ENCODE assay signal across 15 cellular contexts in genomic region chr6:142235247-142235646, GRCh38.
DNase-seq lines count a peak whose midpoint lies in the region; ATAC-seq, FAIRE-seq and TF ChIP-seq lines count a peak whose summit lies in the region.
"Had no signal": no experiment of that assay in that cellular context is flagged by ENCODE, and none has a peak within 500 bp of the region (broad histone marks: within the 10 kb centered on the region; RNA-seq: fewer than 3 reads in every experiment).

No MANE protein-coding gene starts in this region.

- POLR2A ChIA-PET in HepG2 (lab: Yijun Ruan, JAX) (no interaction called here), Panc1 (lab: Charles Lee) (no interaction called here)

- H3K4me1 ChIP-seq in HepG2 (ENCODE audit: insufficient read depth, low read length), result peaks cover 26% of the 10 kb centered on the region
- H3K4me1 ChIP-seq in right lobe of liver, result no peaks in the 10 kb centered on the region
- peaks cover 19% of the 10 kb centered on the region for H3K4me1 ChIP-seq in Panc1 (ENCODE audit: control insufficient read depth, insufficient read depth, low read length)
- no peaks in the 10 kb centered on the region for H3K4me1 ChIP-seq in iPS DF 6.9 (ENCODE audit: control insufficient read depth, insufficient read depth, low read length)
- no peaks in the 10 kb centered on the region for H3K4me1 ChIP-seq in psoas muscle
- no peaks in the 10 kb centered on the region for H3K4me1 ChIP-seq in osteoblast (ENCODE audit: insufficient read depth, low read length)
- H3K4me1 ChIP-seq: BLaER1 treated with 17β-estradiol and CSF1 and Interleukin-3, amounts not matched to agents 10 nM and 100 nM; HAP-1 had no signal

- BruUV-seq in HepG2 (replicated peaks; lab: Mats Ljungman, UMichigan) (no TSS peak), Panc1 (replicated peaks; lab: Mats Ljungman, UMichigan) (no TSS peak)

- CTCF ChIA-PET in HepG2 (lab: Yijun Ruan, JAX; ENCODE audit: low intra/inter-chr PET ratio, low total read pairs), result no interaction called here
- CTCF ChIA-PET in Panc1 (lab: Charles Lee), result no interaction called here

- H3K4me2 ChIP-seq in HepG2 (ENCODE audit: low read depth, low read length) (no peak overlapping the region), osteoblast (ENCODE audit: insufficient read depth, low read length) (no peak overlapping the region)
- H3K4me2 ChIP-seq: BLaER1 treated with 17β-estradiol and CSF1 and Interleukin-3, amounts not matched to agents 10 nM and 100 nM had no signal

- H3K36me3 ChIP-seq in HepG2 (replicated peaks in 1 of 2; ENCODE audit: control insufficient read depth in 1 of 2, insufficient read depth in 2 of 2, low read length in 2 of 2) (no peaks in the 10 kb centered on the region), right lobe of liver (no peaks in the 10 kb centered on the region), Panc1 (ENCODE audit: control insufficient read depth, insufficient read depth, low read length) (no peaks in the 10 kb centered on the region), iPS DF 6.9 (ENCODE audit: control insufficient read depth, insufficient read depth, low read length) (no peaks in the 10 kb centered on the region), psoas muscle (ENCODE audit: insufficient read depth in 1 of 2, low read depth in 1 of 2) (no peaks in the 10 kb centered on the region), osteoblast (ENCODE audit: insufficient read depth, low read length) (no peaks in the 10 kb centered on the region)
- H3K36me3 ChIP-seq: BLaER1 treated with 17β-estradiol and CSF1 and Interleukin-3, amounts not matched to agents 10 nM and 100 nM; HAP-1 had no signal

- peak in 1 of 2 experiments; percentile 13; a peak in 1 of 4 replicates for TF ChIP-seq EP300 in HepG2 (IDR thresholded peaks at IDR 0.05; ENCODE audit: low read depth in 2 of 2, low read length in 2 of 2)
- TF ChIP-seq EP300 in HepG2 (CRISPR knock-in tag; IDR thresholded peaks at IDR 0.05; ENCODE audit: borderline replicate concordance), result no peak

- no peak for TF ChIP-seq CTCF in HepG2 (CRISPR knock-in tag; IDR thresholded peaks at IDR 0.05)
- TF ChIP-seq CTCF in right lobe of liver (IDR thresholded peaks at IDR 0.05), result no peak
- no peak for TF ChIP-seq CTCF in Panc1 (IDR thresholded peaks at IDR 0.05)
- TF ChIP-seq CTCF in psoas muscle (IDR thresholded peaks at IDR 0.05), result no peak
- no peak for TF ChIP-seq CTCF in osteoblast (IDR thresholded peaks at IDR 0.05; ENCODE audit: extremely low read depth, low read depth, low read length)

- H4K20me1 ChIP-seq in HepG2 (ENCODE audit: insufficient read depth, low read length), result no peaks in the 10 kb centered on the region
- no peaks in the 10 kb centered on the region for H4K20me1 ChIP-seq in osteoblast (ENCODE audit: insufficient read depth, low read length)
- H4K20me1 ChIP-seq: BLaER1 treated with 17β-estradiol and CSF1 and Interleukin-3, amounts not matched to agents 10 nM and 100 nM had no signal

- no peak for TF ChIP-seq RAD21 in HepG2 (CRISPR knock-in tag; IDR thresholded peaks at IDR 0.05)

- intact Hi-C loops in HepG2 (cut with micrococcal nuclease; ENCODE audit: unreplicated experiment), result no loop called here
- intact Hi-C loops in right lobe of liver (cut with DNase I), result no loop called here
- intact Hi-C loops in Panc1 (cut with micrococcal nuclease; ENCODE audit: unreplicated experiment), result no loop called here
- intact Hi-C loops in psoas muscle (cut with DNase I), result no loop called here

- H3K9me3 ChIP-seq in HepG2 (ENCODE audit: low read length) (no peaks in the 10 kb centered on the region), right lobe of liver (no peaks in the 10 kb centered on the region), Panc1 (ENCODE audit: control insufficient read depth, insufficient read depth, low read depth, low read length) (no peaks in the 10 kb centered on the region), iPS DF 6.9 (ENCODE audit: control insufficient read depth, insufficient read depth, low read length) (no peaks in the 10 kb centered on the region), psoas muscle (no peaks in the 10 kb centered on the region), osteoblast (ENCODE audit: low read depth, low read length) (no peaks in the 10 kb centered on the region)
- H3K9me3 ChIP-seq: BLaER1 treated with 17β-estradiol and CSF1 and Interleukin-3, amounts not matched to agents 10 nM and 100 nM; HAP-1 had no signal

- H2AFZ ChIP-seq in HepG2 (ENCODE audit: low read length), result no peak overlapping the region
- H2AFZ ChIP-seq in osteoblast (ENCODE audit: low read length), result no peak overlapping the region

- no peak overlapping the region for H3K9ac ChIP-seq in HepG2 (ENCODE audit: insufficient read depth, low read depth, low read length)
- H3K9ac ChIP-seq: BLaER1 treated with 17β-estradiol and CSF1 and Interleukin-3, amounts not matched to agents 10 nM and 100 nM had no signal

- 72% methylated on average over 3 of the region's 3 CpGs for WGBS in HepG2 (ENCODE audit: low lambda C conversion rate)
- WGBS in right lobe of liver (ENCODE audit: insufficient coverage, low coverage, low lambda C conversion rate, missing lambda C conversion rate), result 23% methylated on average over 2 of the region's 3 CpGs
- no CpG with 5 or more reads among the region's 3 CpGs for WGBS in iPS DF 6.9 (ENCODE audit: insufficient coverage, insufficient read length)
- 11 to 23% (median 17%) methylated on average over 3 of the region's 3 CpGs for WGBS in psoas muscle, 3 donors

- no peaks in the 10 kb centered on the region for H3K79me2 ChIP-seq in HepG2 (ENCODE audit: insufficient read depth, low read length)
- H3K79me2 ChIP-seq in osteoblast (ENCODE audit: insufficient read depth, low read length), result no peaks in the 10 kb centered on the region

- peak; percentile 29 for DNase-seq in HepG2 (ENCODE audit: low spot score)
- DNase-seq in right lobe of liver, result no peak
- no peak for DNase-seq in Panc1 (ENCODE audit: low read depth, low spot score)
- DNase-seq in iPS DF 6.9 (ENCODE audit: low read depth, low spot score), result peak; percentile 5
- DNase-seq in psoas muscle, result no peak
- DNase-seq in osteoblast (ENCODE audit: insufficient read length, low spot score, missing footprints), result no peak
- DNase-seq: Calu3; CD8-positive, alpha-beta T cell; DMS79 treated with DMSO at 0.1 percent for 48 hours; GF-D8; IMR-90 had no signal

- in situ Hi-C loops in HepG2 (cut with HindIII; ENCODE audit: extremely low pct_ligation_motif_present, low pct_unique_long_range_greater_than_20kb), result loop anchor here (5.0 kb wide), 2 partner anchors 67 to 152 kb away; partner anchors contain the start of gene ADGRG6
- in situ Hi-C loops in Panc1 (cut with HindIII; ENCODE audit: low pct_unique_long_range_greater_than_20kb, low sequenced_read_pairs), result no loop called here

- H3K27ac ChIP-seq in HepG2 (ENCODE audit: extremely low read length, insufficient read depth, low read length) (no peak overlapping the region), right lobe of liver (no peak overlapping the region), Panc1 (ENCODE audit: low read length) (peak overlapping the region; percentile 70; the same call in 1 of the 2 replicates), iPS DF 6.9 (ENCODE audit: low read length) (no peak overlapping the region), psoas muscle (no peak overlapping the region), osteoblast (ENCODE audit: low read depth, low read length) (no peak overlapping the region)
- H3K27ac ChIP-seq: BLaER1 treated with 17β-estradiol and CSF1 and Interleukin-3, amounts not matched to agents 10 nM and 100 nM; HL-60 had no signal

- no peak for ATAC-seq in HepG2
- ATAC-seq in right lobe of liver, result no peak
- no peak for ATAC-seq in Panc1
- ATAC-seq in psoas muscle, result no peak
- ATAC-seq: CD8-positive, alpha-beta T cell had no signal

- no peak overlapping the region for H3K4me3 ChIP-seq in HepG2 (replicated peaks in 1 of 3; ENCODE audit: insufficient read depth in 1 of 3, low read depth in 2 of 3, low read length in 3 of 3)
- no peak overlapping the region for H3K4me3 ChIP-seq in right lobe of liver
- no peak overlapping the region for H3K4me3 ChIP-seq in Panc1 (ENCODE audit: low read depth in 2 of 2, low read length in 2 of 2)
- H3K4me3 ChIP-seq in iPS DF 6.9 (ENCODE audit: low read length), result no peak overlapping the region
- H3K4me3 ChIP-seq in psoas muscle, result no peak overlapping the region
- H3K4me3 ChIP-seq in osteoblast (ENCODE audit: insufficient read depth, low read length), result no peak overlapping the region
- H3K4me3 ChIP-seq: BLaER1 treated with 17β-estradiol and CSF1 and Interleukin-3, amounts not matched to agents 10 nM and 100 nM; HAP-1 had no signal

- FAIRE-seq in HepG2 (lab: Jason Lieb, UNC), result no peak
- FAIRE-seq: H1 had no signal

- no peak for TF ChIP-seq POLR2A in HepG2 (IDR thresholded peaks at IDR 0.05; ENCODE audit: insufficient read depth in 1 of 2, low read depth in 2 of 2, low read length in 2 of 2)
- no peak for TF ChIP-seq POLR2A in right lobe of liver (IDR thresholded peaks at IDR 0.05)

- H3K27me3 ChIP-seq in HepG2 (ENCODE audit: control insufficient read depth in 1 of 2, insufficient read depth in 2 of 2, low read length in 2 of 2), result no peaks in the 10 kb centered on the region
- H3K27me3 ChIP-seq in right lobe of liver, result no peaks in the 10 kb centered on the region
- no peaks in the 10 kb centered on the region for H3K27me3 ChIP-seq in Panc1 (ENCODE audit: control insufficient read depth, insufficient read depth, low read length)
- no peaks in the 10 kb centered on the region for H3K27me3 ChIP-seq in iPS DF 6.9 (ENCODE audit: control insufficient read depth, insufficient read depth, low read length)
- H3K27me3 ChIP-seq in psoas muscle (ENCODE audit: insufficient read depth in 3 of 3, low read length in 2 of 3), result peaks cover 0 to 4% (median 0%) of the 10 kb centered on the region in 3 donors
- no peaks in the 10 kb centered on the region for H3K27me3 ChIP-seq in osteoblast (ENCODE audit: insufficient read depth, low read length)
- H3K27me3 ChIP-seq: BLaER1 treated with 17β-estradiol and CSF1 and Interleukin-3, amounts not matched to agents 10 nM and 100 nM had no signal

TF ChIP-seq in HepG2, 621 proteins besides CTCF, POLR2A, EP300 and RAD21 (continues in another document):
- TF ChIP-seq ZBTB1 (CRISPR knock-in tag; IDR thresholded peaks at IDR 0.05; ENCODE audit: borderline replicate concordance) (no peak), RORA (CRISPR knock-in tag; IDR thresholded peaks at IDR 0.05) (no peak), ZBTB7B (CRISPR knock-in tag; IDR thresholded peaks at IDR 0.05) (no peak), CREM (IDR thresholded peaks at IDR 0.05) (0 out of 2 replicates have a peak, but pooled peaks have one; percentile 29), CREM (CRISPR knock-in tag; IDR thresholded peaks at IDR 0.05) (no peak), SMYD3 (CRISPR knock-in tag; IDR thresholded peaks at IDR 0.05) (no peak), ZFP90 (CRISPR knock-in tag; IDR thresholded peaks at IDR 0.05; ENCODE audit: borderline replicate concordance) (no peak)

Comparison
In these comparisons a context has a peak if more than half of its experiments do, and no peak if none do; other contexts are left out.
1. DNase-seq: peak in HepG2 (single experiment) and iPS DF 6.9 (single experiment); none in right lobe of liver (0 of 3), Panc1 (single experiment), psoas muscle (0 of 2) and osteoblast (single experiment).